In the genomic region with DNA sequence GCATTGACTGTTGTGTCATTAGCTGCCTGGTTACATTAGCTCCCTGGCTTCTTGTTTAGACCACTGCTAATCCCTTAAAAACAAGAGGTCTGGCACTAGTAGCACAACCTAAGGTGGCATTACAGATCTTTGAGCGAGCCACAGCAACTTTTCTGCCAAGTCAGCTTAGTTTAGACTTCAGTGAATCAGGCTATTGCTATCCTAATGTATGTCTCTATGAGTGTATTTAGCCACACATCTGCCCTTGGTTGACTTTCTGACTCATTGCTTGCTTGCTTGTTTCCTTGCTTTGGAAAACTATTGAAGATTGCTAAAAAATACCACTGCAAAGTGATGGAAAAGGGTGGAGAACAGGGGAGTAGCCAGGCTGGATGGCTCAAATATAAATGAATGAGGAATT, we compare ENCODE assay signal across 10 cellular contexts. TPM values are rescaled to one million over a fixed set of nuclear protein-coding genes. Genes with fewer than 3 reads are reported as not detected.
DNase-seq lines count a peak whose midpoint lies in the region; ATAC-seq and TF ChIP-seq lines count a peak whose summit lies in the region.
"Had no signal": no experiment of that assay in that cellular context is flagged by ENCODE, and none has a peak within 500 bp of the region (broad histone marks: within the 10 kb centered on the region; RNA-seq: fewer than 3 reads in every experiment).

No MANE protein-coding gene starts in this region.

- no peak for DNase-seq in activated CD8-positive, alpha-beta T cell treated with anti-CD3 and anti-CD28 coated beads for 36 hours
- no peak for DNase-seq in activated CD8-positive, alpha-beta T cell treated with anti-CD3 and anti-CD28 coated beads, Interleukin-2, amount 10 ng/mL, durations not matched to agents 7 days and 5 days
- DNase-seq in RWPE1 (ENCODE audit: low spot score) (peak; percentile 73), smooth muscle cell (lab: John Stamatoyannopoulos, UW; ENCODE audit: unreplicated experiment) (peak; percentile 1), transverse colon (no peak)
- DNase-seq: occipital lobe had no signal

- no peaks in the 10 kb centered on the region for H4K20me1 ChIP-seq in smooth muscle cell (ENCODE audit: low read depth)

- H3K4me2 ChIP-seq in smooth muscle cell, result peak overlapping the region; percentile 52

- no peak for TF ChIP-seq POLR2A in transverse colon (IDR thresholded peaks at IDR 0.05)

- POLR2A ChIA-PET in activated CD8-positive, alpha-beta T cell treated with anti-CD3 and anti-CD28 coated beads for 36 hours (lab: Charles Lee), result no interaction called here
- POLR2A ChIA-PET in activated CD8-positive, alpha-beta T cell treated with anti-CD3 and anti-CD28 coated beads, Interleukin-2, amount 10 ng/mL, durations not matched to agents 7 days and 5 days (lab: Charles Lee), result no interaction called here
- POLR2A ChIA-PET in RWPE1 (lab: Yijun Ruan, JAX; ENCODE audit: low non-redundant PET), result no interaction called here

- H3K4me1 Mint-ChIP-seq in activated CD8-positive, alpha-beta T cell treated with anti-CD3 and anti-CD28 coated beads for 36 hours (ENCODE audit: low read depth), result peaks cover 27% of the 10 kb centered on the region
- H3K4me1 Mint-ChIP-seq in activated CD8-positive, alpha-beta T cell treated with anti-CD3 and anti-CD28 coated beads, Interleukin-2, amount 10 ng/mL, durations not matched to agents 7 days and 5 days (ENCODE audit: low read depth), result peaks cover 28% of the 10 kb centered on the region

- peaks cover 24% of the 10 kb centered on the region for H3K79me2 ChIP-seq in smooth muscle cell (ENCODE audit: low read depth)

- peak overlapping the region; percentile 81 for H3K27ac ChIP-seq in RWPE1
- peak overlapping the region; percentile 83 for H3K27ac ChIP-seq in smooth muscle cell (ENCODE audit: low read depth)
- no peak overlapping the region for H3K27ac ChIP-seq in transverse colon
- H3K27ac ChIP-seq: tibial nerve had no signal

- H3F3A ChIP-seq in smooth muscle cell (ENCODE audit: low read depth), result peaks cover 5% of the 10 kb centered on the region

- no peak for TF ChIP-seq EP300 in transverse colon (IDR thresholded peaks at IDR 0.05; ENCODE audit: low read depth)

- in situ Hi-C loops in transverse colon (cut with MboI; ENCODE audit: low pct_ligation_motif_present in 1 of 4, low pct_unique_long_range_greater_than_20kb in 1 of 4, low sequenced_read_pairs in 3 of 4), result no loop called here

- H3K36me3 Mint-ChIP-seq in activated CD8-positive, alpha-beta T cell treated with anti-CD3 and anti-CD28 coated beads for 36 hours (ENCODE audit: low read depth), result peaks cover 26% of the 10 kb centered on the region
- H3K36me3 Mint-ChIP-seq in activated CD8-positive, alpha-beta T cell treated with anti-CD3 and anti-CD28 coated beads, Interleukin-2, amount 10 ng/mL, durations not matched to agents 7 days and 5 days (ENCODE audit: low read depth), result peaks cover 48% of the 10 kb centered on the region

- CTCF ChIA-PET in activated CD8-positive, alpha-beta T cell treated with anti-CD3 and anti-CD28 coated beads for 36 hours (lab: Charles Lee), result no interaction called here
- CTCF ChIA-PET in activated CD8-positive, alpha-beta T cell treated with anti-CD3 and anti-CD28 coated beads, Interleukin-2, amount 10 ng/mL, durations not matched to agents 7 days and 5 days (lab: Charles Lee), result no interaction called here
- CTCF ChIA-PET in RWPE1 (lab: Yijun Ruan, JAX), result no interaction called here

- H3K9ac ChIP-seq in smooth muscle cell (ENCODE audit: low read depth), result no peak overlapping the region

- peaks cover 5% of the 10 kb centered on the region for H3K36me3 ChIP-seq in smooth muscle cell (ENCODE audit: low read depth)
- peaks cover 0 to 24% (median 7%) of the 10 kb centered on the region in 4 donors for H3K36me3 ChIP-seq in transverse colon

- no peaks in the 10 kb centered on the region for H3K9me3 Mint-ChIP-seq in activated CD8-positive, alpha-beta T cell treated with anti-CD3 and anti-CD28 coated beads for 36 hours
- H3K9me3 Mint-ChIP-seq in activated CD8-positive, alpha-beta T cell treated with anti-CD3 and anti-CD28 coated beads, Interleukin-2, amount 10 ng/mL, durations not matched to agents 7 days and 5 days (ENCODE audit: insufficient read depth), result no peaks in the 10 kb centered on the region

- no peak overlapping the region for H3K4me3 Mint-ChIP-seq in activated CD8-positive, alpha-beta T cell treated with anti-CD3 and anti-CD28 coated beads for 36 hours
- H3K4me3 Mint-ChIP-seq in activated CD8-positive, alpha-beta T cell treated with anti-CD3 and anti-CD28 coated beads, Interleukin-2, amount 10 ng/mL, durations not matched to agents 7 days and 5 days, result no peak overlapping the region

- TF ChIP-seq CTCF in activated CD8-positive, alpha-beta T cell treated with anti-CD3 and anti-CD28 coated beads for 36 hours (IDR thresholded peaks at IDR 0.05), result no peak
- TF ChIP-seq CTCF in RWPE1 (conservative IDR thresholded peaks at IDR 0.05; ENCODE audit: low read depth) (no peak), smooth muscle cell (IDR thresholded peaks at IDR 0.05; ENCODE audit: borderline replicate concordance, insufficient read depth, poor library complexity, severe bottlenecking) (no peak), transverse colon (IDR thresholded peaks at IDR 0.05) (no peak)

- ATAC-seq in activated CD8-positive, alpha-beta T cell treated with anti-CD3 and anti-CD28 coated beads for 36 hours, result no peak
- ATAC-seq in activated CD8-positive, alpha-beta T cell treated with anti-CD3 and anti-CD28 coated beads, Interleukin-2, amount 10 ng/mL, durations not matched to agents 7 days and 5 days, result no peak
- ATAC-seq in esophagus mucosa, result peak; percentile 42
- no peak for ATAC-seq in HG03280 (IDR thresholded peaks at IDR 0.05; ENCODE audit: unreplicated experiment)
- ATAC-seq in HG02981 (IDR thresholded peaks at IDR 0.05; ENCODE audit: unreplicated experiment), result no peak

- peak overlapping the region; percentile 21 for H3K27ac Mint-ChIP-seq in activated CD8-positive, alpha-beta T cell treated with anti-CD3 and anti-CD28 coated beads for 36 hours
- no peak overlapping the region for H3K27ac Mint-ChIP-seq in activated CD8-positive, alpha-beta T cell treated with anti-CD3 and anti-CD28 coated beads, Interleukin-2, amount 10 ng/mL, durations not matched to agents 7 days and 5 days

- no peaks in the 10 kb centered on the region for H3K27me3 Mint-ChIP-seq in activated CD8-positive, alpha-beta T cell treated with anti-CD3 and anti-CD28 coated beads for 36 hours
- no peaks in the 10 kb centered on the region for H3K27me3 Mint-ChIP-seq in activated CD8-positive, alpha-beta T cell treated with anti-CD3 and anti-CD28 coated beads, Interleukin-2, amount 10 ng/mL, durations not matched to agents 7 days and 5 days (ENCODE audit: low read depth)

- H3K27me3 ChIP-seq in smooth muscle cell (ENCODE audit: low read depth), result no peaks in the 10 kb centered on the region
- no peaks in the 10 kb centered on the region for H3K27me3 ChIP-seq in transverse colon
- H3K27me3 ChIP-seq: tibial nerve had no signal

- H3K4me1 ChIP-seq in smooth muscle cell (ENCODE audit: low read depth) (peaks cover 12% of the 10 kb centered on the region), transverse colon (peaks cover 8 to 20% (median 10%) of the 10 kb centered on the region in 4 donors)

- H3K9me3 ChIP-seq in smooth muscle cell (replicated peaks; ENCODE audit: low read depth) (no peaks in the 10 kb centered on the region), transverse colon (no peaks in the 10 kb centered on the region)
- H3K9me3 ChIP-seq: tibial nerve had no signal

- intact Hi-C loops in activated CD8-positive, alpha-beta T cell treated with anti-CD3 and anti-CD28 coated beads for 36 hours (cut with micrococcal nuclease), result no loop called here
- intact Hi-C loops in transverse colon (cut with DNase I; ENCODE audit: low total_unique reads), result no loop called here

- H2AFZ ChIP-seq in smooth muscle cell (ENCODE audit: low read depth), result no peak overlapping the region

- WGBS in smooth muscle cell (ENCODE audit: low lambda C conversion rate), result 13% methylated on average over 1 of the region's 1 CpG
- 80% methylated on average over 1 of the region's 1 CpG; no CpG with 5 or more reads in 1 of the 2 donors for WGBS in transverse colon (ENCODE audit: low coverage in 1 of 2), 2 donors

- H3K4me3 ChIP-seq in smooth muscle cell (no peak overlapping the region), transverse colon (no peak overlapping the region)
- H3K4me3 ChIP-seq: tibial nerve had no signal

RNA-seq across cellular contexts. Expression of a gene that starts 50.2 kb away (rescaled TPM):
- 10 to 100 TPM; 31.6 to 34.7 TPM for total RNA-seq in activated CD8-positive, alpha-beta T cell treated with anti-CD3 and anti-CD28 coated beads for 36 hours
- 10 to 100 TPM; 62.2 to 62.8 TPM for total RNA-seq in activated CD8-positive, alpha-beta T cell treated with anti-CD3 and anti-CD28 coated beads, Interleukin-2, amount 10 ng/mL, durations not matched to agents 7 days and 5 days
- total RNA-seq in esophagus mucosa (138 TPM), smooth muscle cell (89.5 and 142 TPM in 2 replicates), transverse colon (100 to 1,000 TPM; 321 to 818 (median 572) TPM)
- 22.1 and 28.0 TPM in 2 replicates for polyA plus RNA-seq in smooth muscle cell

RNA-seq across cellular contexts. Expression of a gene that starts 50.7 kb away (rescaled TPM):
- not detected for total RNA-seq in activated CD8-positive, alpha-beta T cell treated with anti-CD3 and anti-CD28 coated beads for 36 hours
- total RNA-seq in activated CD8-positive, alpha-beta T cell treated with anti-CD3 and anti-CD28 coated beads, Interleukin-2, amount 10 ng/mL, durations not matched to agents 7 days and 5 days, result not detected
- total RNA-seq in esophagus mucosa, result not detected
- 0.04 TPM in 1 of 2 replicates, not detected in the other for total RNA-seq in smooth muscle cell
- polyA plus RNA-seq in smooth muscle cell, result 0.22 TPM in 1 of 2 replicates, not detected in the other
- not detected for total RNA-seq in transverse colon
- total RNA-seq: tibial nerve had no signal

RNA-seq across cellular contexts. Expression of a gene that starts 51.2 kb away (rescaled TPM):
- 10 to 100 TPM; 13.5 to 13.6 TPM for total RNA-seq in activated CD8-positive, alpha-beta T cell treated with anti-CD3 and anti-CD28 coated beads for 36 hours
- total RNA-seq in activated CD8-positive, alpha-beta T cell treated with anti-CD3 and anti-CD28 coated beads, Interleukin-2, amount 10 ng/mL, durations not matched to agents 7 days and 5 days, result 10 to 100 TPM; 22.8 to 23.8 TPM
- total RNA-seq in esophagus mucosa (6.4 TPM), smooth muscle cell (4.2 and 4.9 TPM in 2 replicates), transverse colon (1 to 10 TPM in 2 of 4 donors, not detected in 2; 1.1 to 2.9 TPM)
- 4.3 and 5.6 TPM in 2 replicates for polyA plus RNA-seq in smooth muscle cell

RNA-seq across cellular contexts. Expression of a gene that starts 51.4 kb away (rescaled TPM):
- total RNA-seq in activated CD8-positive, alpha-beta T cell treated with anti-CD3 and anti-CD28 coated beads for 36 hours, result 100 to 1,000 TPM; 163 to 170 TPM
- total RNA-seq in activated CD8-positive, alpha-beta T cell treated with anti-CD3 and anti-CD28 coated beads, Interleukin-2, amount 10 ng/mL, durations not matched to agents 7 days and 5 days, result 100 to 1,000 TPM; 281 to 287 TPM
- total RNA-seq in esophagus mucosa (39.1 TPM), smooth muscle cell (20.7 and 39.1 TPM in 2 replicates), transverse colon (1 to 10 TPM; 5.0 to 8.9 (median 7.5) TPM)
- 19.2 and 26.6 TPM in 2 replicates for polyA plus RNA-seq in smooth muscle cell

Comparison
In these comparisons a context has a peak if more than half of its experiments do, and no peak if none do; other contexts are left out.
1. DNase-seq: peak in RWPE1 (single experiment) and smooth muscle cell (single experiment); none in activated CD8-positive, alpha-beta T cell treated with anti-CD3 and anti-CD28 coated beads for 36 hours (single experiment), activated CD8-positive, alpha-beta T cell treated with anti-CD3 and anti-CD28 coated beads, Interleukin-2, amount 10 ng/mL, durations not matched to agents 7 days and 5 days (single experiment) and transverse colon (single experiment).
2. H3K27ac ChIP-seq: peak in RWPE1 (single experiment) and smooth muscle cell (single experiment); none in transverse colon (0 of 4).